ENCODE assay signal across 8 cellular contexts in genomic region chr15:74937226-74937601, GRCh38. TPM values are rescaled to one million over a fixed set of nuclear protein-coding genes. Genes with fewer than 3 reads are reported as not detected.
DNase-seq lines count a peak whose midpoint lies in the region; ATAC-seq and TF ChIP-seq lines count a peak whose summit lies in the region.

No MANE protein-coding gene starts in this region.

- peak overlapping the region; percentile 94 for H3K27ac ChIP-seq in HEK293 (ENCODE audit: extremely low read depth, low read depth, low read length)

- peaks cover 3 to 18% of the 10 kb centered on the region in 2 experiments; a peak in 2 of 3 replicates for H3K36me3 ChIP-seq in HEK293 (ENCODE audit: control insufficient read depth in 2 of 2, insufficient read depth in 1 of 2, low read length in 2 of 2)
- H3K36me3 ChIP-seq in iPS-15b (ENCODE audit: control insufficient read depth, insufficient read depth, low read length) = no peaks in the 10 kb centered on the region

- DNase-seq in ACHN = peak; percentile 18
- DNase-seq in activated T-helper 2 cell treated with anti-CD3 and anti-CD28 coated beads, Interferon-gamma antibody, Interleukin-2, Interleukin-4, amounts not matched to agents 10 μg/mL and 5 μg/mL and 100 μg/mL, durations not matched to agents 14 hours and 24 hours and 36 hours (ENCODE audit: low spot score) = no peak
- DNase-seq in DMS153 (lab: John Stamatoyannopoulos, UW) = no peak
- no peak for DNase-seq in NCI-H1694 (lab: John Stamatoyannopoulos, UW)

- no peaks in the 10 kb centered on the region for H3K27me3 ChIP-seq in iPS-15b (ENCODE audit: control insufficient read depth, insufficient read depth, low read length)

- H3K9ac ChIP-seq in iPS-15b (ENCODE audit: low read depth, low read length) = peak overlapping the region; percentile 89

- intact Hi-C loops in activated T-helper 2 cell treated with anti-CD3 and anti-CD28 coated beads, Interferon-gamma antibody, Interleukin-2, Interleukin-4, amounts not matched to agents 10 μg/mL and 5 μg/mL and 100 μg/mL, durations not matched to agents 14 hours and 24 hours and 36 hours (cut with micrococcal nuclease) = loop anchor here (5.0 to 10.0 kb wide), 7 partner anchors 35 to 395 kb away; partner anchors contain the start of genes ARID3B, C15orf39, EDC3 and SCAMP2

- POLR2A ChIA-PET in HEK293 (lab: Yijun Ruan, JAX) = interaction anchor here (0.9 to 3.3 kb wide), 11 partner anchors 13 to 264 kb away, joined by 3 to 25 read pairs (median 5); partner anchors contain the start of genes C15orf39, FAM219B, MPI and PPCDC

- H3K4me1 Mint-ChIP-seq in activated T-helper 2 cell treated with anti-CD3 and anti-CD28 coated beads, Interferon-gamma antibody, Interleukin-2, Interleukin-4, amounts not matched to agents 10 μg/mL and 5 μg/mL and 100 μg/mL, durations not matched to agents 14 hours and 24 hours and 36 hours (ENCODE audit: low read depth) = peaks cover 23% of the 10 kb centered on the region
- H3K4me1 Mint-ChIP-seq in stimulated activated naive CD8-positive, alpha-beta T cell treated with anti-CD3 and anti-CD28 coated beads, Interleukin-15, Interleukin-2, amounts not matched to agents 100 ng/mL and 50 ng/mL, for 24 hours (ENCODE audit: low read depth) = peaks cover 39% of the 10 kb centered on the region

- H3K4me3 ChIP-seq in HEK293 (ENCODE audit: low read depth, low read length) = peak overlapping the region; percentile 87
- peak overlapping the region; percentile 93 for H3K4me3 ChIP-seq in iPS-15b (ENCODE audit: low read depth, low read length)

- H3K4me1 ChIP-seq in HEK293 (ENCODE audit: control insufficient read depth, insufficient read depth, low read length) = peaks cover 7% of the 10 kb centered on the region
- no peaks in the 10 kb centered on the region for H3K4me1 ChIP-seq in iPS-15b (ENCODE audit: control insufficient read depth, insufficient read depth, low read length)

- H3K27ac Mint-ChIP-seq in activated T-helper 2 cell treated with anti-CD3 and anti-CD28 coated beads, Interferon-gamma antibody, Interleukin-2, Interleukin-4, amounts not matched to agents 10 μg/mL and 5 μg/mL and 100 μg/mL, durations not matched to agents 14 hours and 24 hours and 36 hours = peak overlapping the region; percentile 73
- peak overlapping the region; percentile 94 for H3K27ac Mint-ChIP-seq in stimulated activated naive CD8-positive, alpha-beta T cell treated with anti-CD3 and anti-CD28 coated beads, Interleukin-15, Interleukin-2, amounts not matched to agents 100 ng/mL and 50 ng/mL, for 24 hours

- no peaks in the 10 kb centered on the region for H3K9me3 ChIP-seq in HEK293 (ENCODE audit: control insufficient read depth, insufficient read depth, low read depth, low read length)
- no peaks in the 10 kb centered on the region for H3K9me3 ChIP-seq in iPS-15b (ENCODE audit: control insufficient read depth, insufficient read depth, low read length)

- in situ Hi-C loops in ACHN (cut with HindIII; ENCODE audit: low pct_ligation_motif_present, low pct_unique_long_range_greater_than_20kb, low sequenced_read_pairs) = no loop called here

- TF ChIP-seq CTCF in HEK293 (tag by site-specific recombination; IDR thresholded peaks at IDR 0.05) = no peak

- no peaks in the 10 kb centered on the region for H3K27me3 Mint-ChIP-seq in activated T-helper 2 cell treated with anti-CD3 and anti-CD28 coated beads, Interferon-gamma antibody, Interleukin-2, Interleukin-4, amounts not matched to agents 10 μg/mL and 5 μg/mL and 100 μg/mL, durations not matched to agents 14 hours and 24 hours and 36 hours (ENCODE audit: low read depth)
- no peaks in the 10 kb centered on the region for H3K27me3 Mint-ChIP-seq in stimulated activated naive CD8-positive, alpha-beta T cell treated with anti-CD3 and anti-CD28 coated beads, Interleukin-15, Interleukin-2, amounts not matched to agents 100 ng/mL and 50 ng/mL, for 24 hours

- peak overlapping the region; percentile 85 for H3K4me3 Mint-ChIP-seq in activated T-helper 2 cell treated with anti-CD3 and anti-CD28 coated beads, Interferon-gamma antibody, Interleukin-2, Interleukin-4, amounts not matched to agents 10 μg/mL and 5 μg/mL and 100 μg/mL, durations not matched to agents 14 hours and 24 hours and 36 hours (ENCODE audit: low read depth)
- peak overlapping the region; percentile 99 for H3K4me3 Mint-ChIP-seq in stimulated activated naive CD8-positive, alpha-beta T cell treated with anti-CD3 and anti-CD28 coated beads, Interleukin-15, Interleukin-2, amounts not matched to agents 100 ng/mL and 50 ng/mL, for 24 hours

- no peaks in the 10 kb centered on the region for H3K9me3 Mint-ChIP-seq in activated T-helper 2 cell treated with anti-CD3 and anti-CD28 coated beads, Interferon-gamma antibody, Interleukin-2, Interleukin-4, amounts not matched to agents 10 μg/mL and 5 μg/mL and 100 μg/mL, durations not matched to agents 14 hours and 24 hours and 36 hours
- no peaks in the 10 kb centered on the region for H3K9me3 Mint-ChIP-seq in stimulated activated naive CD8-positive, alpha-beta T cell treated with anti-CD3 and anti-CD28 coated beads, Interleukin-15, Interleukin-2, amounts not matched to agents 100 ng/mL and 50 ng/mL, for 24 hours

- H3K36me3 Mint-ChIP-seq in activated T-helper 2 cell treated with anti-CD3 and anti-CD28 coated beads, Interferon-gamma antibody, Interleukin-2, Interleukin-4, amounts not matched to agents 10 μg/mL and 5 μg/mL and 100 μg/mL, durations not matched to agents 14 hours and 24 hours and 36 hours (ENCODE audit: low read depth) = peaks cover 23% of the 10 kb centered on the region
- H3K36me3 Mint-ChIP-seq in stimulated activated naive CD8-positive, alpha-beta T cell treated with anti-CD3 and anti-CD28 coated beads, Interleukin-15, Interleukin-2, amounts not matched to agents 100 ng/mL and 50 ng/mL, for 24 hours (ENCODE audit: low read depth) = peaks cover 21% of the 10 kb centered on the region

- CTCF ChIA-PET in HEK293 (lab: Yijun Ruan, JAX) = interaction anchor here (0.6 to 2.1 kb wide), 6 partner anchors 13 to 212 kb away, joined by 3 to 13 read pairs (median 3); partner anchors contain the start of gene CYP1A1

- ATAC-seq in GM21737 (IDR thresholded peaks at IDR 0.05; ENCODE audit: unreplicated experiment) = no peak

TF ChIP-seq in HEK293, 187 proteins besides CTCF, POLR2A, EP300 and RAD21:
- TF ChIP-seq ZNF488 (tag by site-specific recombination; IDR thresholded peaks at IDR 0.05) (0 out of 2 replicates have a peak, but pooled peaks have one; percentile 8), ZNF335 (tag by site-specific recombination; conservative IDR thresholded peaks at IDR 0.05) (peak; percentile 96), GLIS1 (tag by site-specific recombination; IDR thresholded peaks at IDR 0.05) (peak; percentile 72), ZNF645 (tag by site-specific recombination; IDR thresholded peaks at IDR 0.05) (no peak), ZXDB (tag by site-specific recombination; IDR thresholded peaks at IDR 0.05) (0 out of 2 replicates have a peak, but pooled peaks have one; percentile 50), ZBTB17 (tag by site-specific recombination; IDR thresholded peaks at IDR 0.05) (peak; percentile 93), REPIN1 (tag by site-specific recombination; IDR thresholded peaks at IDR 0.05; ENCODE audit: low read depth) (no peak)
TF ChIP-seq in HEK293: peak in this region for 5.

RNA-seq across cellular contexts. Expression of gene COX5A, which starts 0.7 kb away (rescaled TPM):
- 311 and 333 TPM in 2 replicates for total RNA-seq in activated T-helper 2 cell treated with anti-CD3 and anti-CD28 coated beads, Interferon-gamma antibody, Interleukin-2, Interleukin-4, amounts not matched to agents 10 μg/mL and 5 μg/mL and 100 μg/mL, durations not matched to agents 14 hours and 24 hours and 36 hours

RNA-seq across cellular contexts. Expression of gene RPP25, which starts 19.4 kb away (rescaled TPM):
- total RNA-seq in activated T-helper 2 cell treated with anti-CD3 and anti-CD28 coated beads, Interferon-gamma antibody, Interleukin-2, Interleukin-4, amounts not matched to agents 10 μg/mL and 5 μg/mL and 100 μg/mL, durations not matched to agents 14 hours and 24 hours and 36 hours = 13.1 and 14.2 TPM in 2 replicates

RNA-seq across cellular contexts. Expression of gene FAM219B, which starts 30.6 kb away (rescaled TPM):
- 82.1 and 95.2 TPM in 2 replicates for total RNA-seq in activated T-helper 2 cell treated with anti-CD3 and anti-CD28 coated beads, Interferon-gamma antibody, Interleukin-2, Interleukin-4, amounts not matched to agents 10 μg/mL and 5 μg/mL and 100 μg/mL, durations not matched to agents 14 hours and 24 hours and 36 hours

RNA-seq across cellular contexts. Expression of gene MPI, which starts 47.4 kb away (rescaled TPM):
- total RNA-seq in activated T-helper 2 cell treated with anti-CD3 and anti-CD28 coated beads, Interferon-gamma antibody, Interleukin-2, Interleukin-4, amounts not matched to agents 10 μg/mL and 5 μg/mL and 100 μg/mL, durations not matched to agents 14 hours and 24 hours and 36 hours = 66.3 and 71.6 TPM in 2 replicates

RNA-seq across cellular contexts. Expression of gene SCAMP5, which starts 58.1 kb away (rescaled TPM):
- 0.89 and 0.99 TPM in 2 replicates for total RNA-seq in activated T-helper 2 cell treated with anti-CD3 and anti-CD28 coated beads, Interferon-gamma antibody, Interleukin-2, Interleukin-4, amounts not matched to agents 10 μg/mL and 5 μg/mL and 100 μg/mL, durations not matched to agents 14 hours and 24 hours and 36 hours
